Comparison of ENCODE assay signal across 8 cellular contexts in genomic region chr14:104968153-104968527, GRCh38. TPM values are rescaled to one million over a fixed set of nuclear protein-coding genes. Genes with fewer than 3 reads are reported as not detected.
DNase-seq lines count a peak whose midpoint lies in the region; ATAC-seq and TF ChIP-seq lines count a peak whose summit lies in the region.

No MANE protein-coding gene starts in this region.

- 0% methylated on average over 1 of the region's 12 CpGs; no CpG with 5 or more reads in 1 of the 2 donors for WGBS in gastroesophageal sphincter (ENCODE audit: low coverage in 1 of 2), 2 donors

- ATAC-seq in gastroesophageal sphincter (peak; percentile 37), HG02938 (IDR thresholded peaks at IDR 0.05; ENCODE audit: unreplicated experiment) (no peak)

- peak overlapping the region; percentile 49 for H3K4me2 ChIP-seq in PC-9
- peak overlapping the region; percentile 82 for H3K4me2 ChIP-seq in osteoblast (ENCODE audit: insufficient read depth, low read length)

- H2AFZ ChIP-seq in PC-9 (no peak overlapping the region), osteoblast (ENCODE audit: low read length) (no peak overlapping the region)

- no peaks in the 10 kb centered on the region for H3K79me2 ChIP-seq in PC-9 (ENCODE audit: low read depth)
- H3K79me2 ChIP-seq in osteoblast (ENCODE audit: insufficient read depth, low read length) = peaks cover 2% of the 10 kb centered on the region

- H3K4me1 ChIP-seq in PC-9 (replicated peaks; ENCODE audit: insufficient read depth) = peaks cover 48% of the 10 kb centered on the region
- peaks cover 9 to 94% (median 59%) of the 10 kb centered on the region in 3 donors for H3K4me1 ChIP-seq in gastroesophageal sphincter
- H3K4me1 ChIP-seq in osteoblast (ENCODE audit: insufficient read depth, low read length) = peaks cover 29% of the 10 kb centered on the region

- H3K9me3 ChIP-seq in PC-9 (ENCODE audit: insufficient read depth, low read depth) = no peaks in the 10 kb centered on the region
- no peaks in the 10 kb centered on the region for H3K9me3 ChIP-seq in gastroesophageal sphincter
- H3K9me3 ChIP-seq in osteoblast (ENCODE audit: low read depth, low read length) = no peaks in the 10 kb centered on the region

- peaks cover 26% of the 10 kb centered on the region for H3F3A ChIP-seq in PC-9 (ENCODE audit: insufficient read depth, low read depth)

- no peak overlapping the region for H3K4me3 ChIP-seq in PC-9
- H3K4me3 ChIP-seq in gastroesophageal sphincter = peak overlapping the region; percentile 39 to 62
- peak overlapping the region; percentile 69 for H3K4me3 ChIP-seq in osteoblast (ENCODE audit: insufficient read depth, low read length)

- TF ChIP-seq CTCF in PC-9 (conservative IDR thresholded peaks at IDR 0.05) (no peak), gastroesophageal sphincter (IDR thresholded peaks at IDR 0.05) (no peak), osteoblast (IDR thresholded peaks at IDR 0.05; ENCODE audit: extremely low read depth, low read depth, low read length) (no peak)

- H3K36me3 ChIP-seq in PC-9 (ENCODE audit: low read depth) = no peaks in the 10 kb centered on the region
- H3K36me3 ChIP-seq in gastroesophageal sphincter = no peaks in the 10 kb centered on the region
- H3K36me3 ChIP-seq in osteoblast (ENCODE audit: insufficient read depth, low read length) = no peaks in the 10 kb centered on the region

- in situ Hi-C loops in G401 (cut with HindIII; ENCODE audit: low sequenced_read_pairs) = no loop called here

- BruUV-seq in PC-9 (replicated peaks; lab: Mats Ljungman, UMichigan) = no TSS peak

- POLR2A ChIA-PET in PC-9 (lab: Charles Lee; ENCODE audit: unreplicated experiment) = interaction anchor here (0.5 to 0.7 kb wide), 3 partner anchors 333 to 1863 kb away, joined by 3 to 6 read pairs (median 5); no protein-coding TSS in a partner anchor

- DNase-seq in COLO668 (lab: John Stamatoyannopoulos, UW; ENCODE audit: unreplicated experiment) (peak; percentile 67), PC-9 (peak in 1 of 2 experiments; percentile 76), osteoblast (ENCODE audit: insufficient read length, low spot score, missing footprints) (peak; percentile 96), G401 (ENCODE audit: low spot score) (no peak), COR-L47 (lab: John Stamatoyannopoulos, UW) (no peak), NOMO-1 treated with DMSO at 0.1 percent for 48 hours (lab: John Stamatoyannopoulos, UW; ENCODE audit: unreplicated experiment) (no peak)

- H3K27ac ChIP-seq in PC-9 = no peak overlapping the region
- peak overlapping the region; percentile 90 to 98 (median 95) for H3K27ac ChIP-seq in gastroesophageal sphincter
- no peak overlapping the region for H3K27ac ChIP-seq in osteoblast (ENCODE audit: low read depth, low read length)

- TF ChIP-seq EP300 in gastroesophageal sphincter (IDR thresholded peaks at IDR 0.05) = no peak

- H3K27me3 ChIP-seq in PC-9 (ENCODE audit: insufficient read depth, low read depth) (no peaks in the 10 kb centered on the region), gastroesophageal sphincter (no peaks in the 10 kb centered on the region), osteoblast (ENCODE audit: insufficient read depth, low read length) (no peaks in the 10 kb centered on the region)

- H4K20me1 ChIP-seq in PC-9 (ENCODE audit: insufficient read depth) = no peaks in the 10 kb centered on the region
- H4K20me1 ChIP-seq in osteoblast (ENCODE audit: insufficient read depth, low read length) = no peaks in the 10 kb centered on the region

- no peaks in the 10 kb centered on the region for H3K9me2 ChIP-seq in PC-9 (ENCODE audit: insufficient read depth)

- intact Hi-C loops in PC-9 (cut with micrococcal nuclease; ENCODE audit: unreplicated experiment) = loop anchor here (5.0 kb wide), 1 partner anchor 36 kb away; no protein-coding TSS in a partner anchor

- TF ChIP-seq POLR2A in gastroesophageal sphincter (IDR thresholded peaks at IDR 0.05) = no peak

- CTCF ChIA-PET in PC-9 (lab: Charles Lee) = interaction anchor here (0.6 kb wide), 1 partner anchor 1904 kb away, joined by 3 read pairs; no protein-coding TSS in a partner anchor

RNA-seq across cellular contexts. Expression of gene AHNAK2, which starts 10.0 kb away (rescaled TPM):
- total RNA-seq in PC-9 (2021) (30.8 and 38.9 TPM in 2 replicates), gastroesophageal sphincter (100 to 1,000 TPM; 105 to 529 (median 239) TPM), osteoblast (30.8 and 31.8 TPM in 2 replicates)
- total RNA-seq in G401 (2014; rRNA removed; shearing (Covaris generic)) = 17.0 and 31.1 TPM in 2 replicates

RNA-seq across cellular contexts. Expression of gene CLBA1, which starts 17.4 kb away (rescaled TPM):
- total RNA-seq in PC-9 (2021) = 12.5 and 12.6 TPM in 2 replicates
- total RNA-seq in gastroesophageal sphincter = 1 to 10 TPM; 2.4 to 8.8 (median 5.8) TPM
- total RNA-seq in osteoblast = 11.5 and 12.3 TPM in 2 replicates
- 10.5 and 18.0 TPM in 2 replicates for total RNA-seq in G401 (2014; rRNA removed; shearing (Covaris generic))

RNA-seq across cellular contexts. Expression of gene PLD4, which starts 43.5 kb away (rescaled TPM):
- total RNA-seq in PC-9 (2021) (0.05 TPM in 1 of 2 replicates, not detected in the other), gastroesophageal sphincter (under 1 TPM in 3 of 4 donors, not detected in 1; under 0.01 to 0.42 (median 0.31) TPM), osteoblast (not detected in 2 replicates)
- not detected in 2 replicates for total RNA-seq in G401 (2014; rRNA removed; shearing (Covaris generic))

RNA-seq across cellular contexts. Expression of gene CDCA4, which starts 52.7 kb away (rescaled TPM):
- 24.9 and 27.7 TPM in 2 replicates for total RNA-seq in PC-9 (2021)
- 1 to 10 TPM; 5.8 to 7.8 (median 6.2) TPM for total RNA-seq in gastroesophageal sphincter
- total RNA-seq in osteoblast = 13.3 and 13.8 TPM in 2 replicates
- 69.8 and 83.1 TPM in 2 replicates for total RNA-seq in G401 (2014; rRNA removed; shearing (Covaris generic))

Comparison
In these comparisons a context has a peak if more than half of its experiments do, and no peak if none do; other contexts are left out.
1. DNase-seq: peak in COLO668 (single experiment) and osteoblast (single experiment); none in G401 (single experiment), COR-L47 (single experiment) and NOMO-1 treated with DMSO at 0.1 percent for 48 hours (single experiment).
2. H3K27ac ChIP-seq: peak in gastroesophageal sphincter (4 of 4); none in PC-9 (single experiment) and osteoblast (single experiment).